In the genomic region with DNA sequence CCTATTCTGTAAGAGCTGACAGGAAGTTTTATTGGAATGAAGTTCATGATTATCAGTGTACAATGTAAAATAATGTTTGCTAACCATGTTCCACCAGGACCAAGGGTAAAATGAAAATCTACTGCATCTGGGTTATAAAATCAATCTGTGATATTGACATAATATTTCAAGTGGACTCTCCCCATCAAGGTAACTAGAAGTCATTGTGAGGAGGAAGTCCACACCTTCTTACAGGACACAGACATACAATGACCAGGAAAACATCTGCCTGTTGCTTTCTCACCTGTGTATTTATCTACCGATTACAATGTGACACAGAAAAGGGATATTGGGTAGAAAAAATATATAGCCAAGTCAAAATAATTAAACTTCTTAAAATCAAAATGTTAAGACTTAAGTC, we compare ENCODE assay signal across 12 cellular contexts.
A peak's percentile ranks its signal among the peaks of the same experiment; 100 is the strongest.
DNase-seq lines count a peak whose midpoint lies in the region; ATAC-seq, FAIRE-seq and TF ChIP-seq lines count a peak whose summit lies in the region.
"Had no signal": no experiment of that assay in that cellular context is flagged by ENCODE, and none has a peak within 500 bp of the region (broad histone marks: within the 10 kb centered on the region; RNA-seq: fewer than 3 reads in every experiment).

No MANE protein-coding gene starts in this region.

- no peaks in the 10 kb centered on the region for H3K27me3 ChIP-seq in colonic mucosa
- H3K27me3 ChIP-seq in small intestine (ENCODE audit: control insufficient read depth in 2 of 2, insufficient read depth in 2 of 2, low read length in 2 of 2): no peaks in the 10 kb centered on the region
- H3K27me3 ChIP-seq: suprapubic skin had no signal

- H3K27ac Mint-ChIP-seq in activated CD8-positive, alpha-beta T cell treated with anti-CD3 and anti-CD28 coated beads for 36 hours: peak overlapping the region; percentile 60
- no peak overlapping the region for H3K27ac Mint-ChIP-seq in activated CD8-positive, alpha-beta T cell treated with anti-CD3 and anti-CD28 coated beads, Interleukin-2, amount 10 ng/mL, durations not matched to agents 7 days and 5 days

- CTCF ChIA-PET in activated CD8-positive, alpha-beta T cell treated with anti-CD3 and anti-CD28 coated beads for 36 hours (lab: Charles Lee): interaction anchor here (0.6 to 2.2 kb wide), 2 partner anchors 135 to 1007 kb away, joined by 4 to 6 read pairs; no protein-coding TSS in a partner anchor
- CTCF ChIA-PET in activated CD8-positive, alpha-beta T cell treated with anti-CD3 and anti-CD28 coated beads, Interleukin-2, amount 10 ng/mL, durations not matched to agents 7 days and 5 days (lab: Charles Lee): interaction anchor here (0.8 kb wide), 1 partner anchor 1096 kb away, joined by 3 read pairs; no protein-coding TSS in a partner anchor

- H3K4me1 ChIP-seq in colonic mucosa: peaks cover 4% of the 10 kb centered on the region
- peaks cover 3 to 5% of the 10 kb centered on the region in 2 donors for H3K4me1 ChIP-seq in small intestine (ENCODE audit: control insufficient read depth in 2 of 2, insufficient read depth in 1 of 2, low read depth in 1 of 2, low read length in 1 of 2)

- peaks cover 20% of the 10 kb centered on the region for H3K4me1 Mint-ChIP-seq in activated CD8-positive, alpha-beta T cell treated with anti-CD3 and anti-CD28 coated beads for 36 hours (ENCODE audit: low read depth)
- H3K4me1 Mint-ChIP-seq in activated CD8-positive, alpha-beta T cell treated with anti-CD3 and anti-CD28 coated beads, Interleukin-2, amount 10 ng/mL, durations not matched to agents 7 days and 5 days (ENCODE audit: low read depth): peaks cover 9% of the 10 kb centered on the region

- no peak for TF ChIP-seq CTCF in activated CD8-positive, alpha-beta T cell treated with anti-CD3 and anti-CD28 coated beads for 36 hours (IDR thresholded peaks at IDR 0.05)
- TF ChIP-seq CTCF in colonic mucosa (IDR thresholded peaks at IDR 0.05) (no peak), coronary artery (IDR thresholded peaks at IDR 0.05) (no peak)

- no peak for ATAC-seq in activated CD8-positive, alpha-beta T cell treated with anti-CD3 and anti-CD28 coated beads for 36 hours
- no peak for ATAC-seq in activated CD8-positive, alpha-beta T cell treated with anti-CD3 and anti-CD28 coated beads, Interleukin-2, amount 10 ng/mL, durations not matched to agents 7 days and 5 days

- H3K4me3 ChIP-seq in colonic mucosa (no peak overlapping the region), small intestine (ENCODE audit: low read depth in 1 of 2, low read length in 2 of 2) (no peak overlapping the region), coronary artery (no peak overlapping the region)

- H3K9me3 ChIP-seq in colonic mucosa: no peaks in the 10 kb centered on the region
- no peaks in the 10 kb centered on the region for H3K9me3 ChIP-seq in small intestine (ENCODE audit: control insufficient read depth, low read depth)
- H3K9me3 ChIP-seq: suprapubic skin had no signal

- H3K4me3 Mint-ChIP-seq in activated CD8-positive, alpha-beta T cell treated with anti-CD3 and anti-CD28 coated beads for 36 hours: no peak overlapping the region
- H3K4me3 Mint-ChIP-seq in activated CD8-positive, alpha-beta T cell treated with anti-CD3 and anti-CD28 coated beads, Interleukin-2, amount 10 ng/mL, durations not matched to agents 7 days and 5 days: no peak overlapping the region

- H3K27ac ChIP-seq in colonic mucosa: peak overlapping the region; percentile 71
- peak overlapping the region; percentile 77 to 84 for H3K27ac ChIP-seq in small intestine (ENCODE audit: low read depth in 1 of 2, low read length in 1 of 2)
- H3K27ac ChIP-seq in coronary artery: no peak overlapping the region

- 14 to 54% (median 31%) methylated on average over 1 of the region's 1 CpG for WGBS in small intestine, 3 donors

- POLR2A ChIA-PET in activated CD8-positive, alpha-beta T cell treated with anti-CD3 and anti-CD28 coated beads for 36 hours (lab: Charles Lee): no interaction called here
- POLR2A ChIA-PET in activated CD8-positive, alpha-beta T cell treated with anti-CD3 and anti-CD28 coated beads, Interleukin-2, amount 10 ng/mL, durations not matched to agents 7 days and 5 days (lab: Charles Lee): no interaction called here

- peak overlapping the region in 1 of 2 donors; percentile 29 for H3K9ac ChIP-seq in colonic mucosa (ENCODE audit: low read depth in 2 of 2, low read length in 2 of 2)

- no peak for DNase-seq in activated CD8-positive, alpha-beta T cell treated with anti-CD3 and anti-CD28 coated beads for 36 hours
- DNase-seq in activated CD8-positive, alpha-beta T cell treated with anti-CD3 and anti-CD28 coated beads, Interleukin-2, amount 10 ng/mL, durations not matched to agents 7 days and 5 days: no peak
- DNase-seq in NCI-H69 (lab: John Stamatoyannopoulos, UW) (peak; percentile 9), colonic mucosa (no peak), small intestine (peak; percentile 78), coronary artery (ENCODE audit: low spot score) (no peak), hippocampal formation (lab: John Stamatoyannopoulos, UW) (no peak), DMS79 treated with DMSO at 0.1 percent for 48 hours (lab: John Stamatoyannopoulos, UW) (no peak)
- DNase-seq: activated T-cell treated with anti-CD3 and anti-CD28 coated beads, Interleukin-2, amount 50 U/mL, for 24 hours; occipital lobe; stimulated activated CD4-positive, alpha-beta T cell treated with anti-CD3 and anti-CD28 coated beads, Interleukin-12 subunit alpha, Interleukin-12 subunit beta, amount 100 ng/mL, for 4 hours had no signal

- no peaks in the 10 kb centered on the region for H3K36me3 ChIP-seq in colonic mucosa
- no peaks in the 10 kb centered on the region for H3K36me3 ChIP-seq in small intestine (ENCODE audit: control insufficient read depth in 2 of 2, insufficient read depth in 2 of 2, low read length in 2 of 2)
- H3K36me3 ChIP-seq: suprapubic skin had no signal

- no peak for FAIRE-seq in small intestine (lab: Jason Lieb, UNC)

- H3K27me3 Mint-ChIP-seq in activated CD8-positive, alpha-beta T cell treated with anti-CD3 and anti-CD28 coated beads for 36 hours: peaks cover 7% of the 10 kb centered on the region
- H3K27me3 Mint-ChIP-seq in activated CD8-positive, alpha-beta T cell treated with anti-CD3 and anti-CD28 coated beads, Interleukin-2, amount 10 ng/mL, durations not matched to agents 7 days and 5 days (ENCODE audit: low read depth): no peaks in the 10 kb centered on the region
- H3K27me3 Mint-ChIP-seq: activated T-cell treated with anti-CD3 and anti-CD28 coated beads, Interleukin-2, amount 50 U/mL, for 24 hours had no signal

- H3K36me3 Mint-ChIP-seq in activated CD8-positive, alpha-beta T cell treated with anti-CD3 and anti-CD28 coated beads for 36 hours (ENCODE audit: low read depth): no peaks in the 10 kb centered on the region
- H3K36me3 Mint-ChIP-seq in activated CD8-positive, alpha-beta T cell treated with anti-CD3 and anti-CD28 coated beads, Interleukin-2, amount 10 ng/mL, durations not matched to agents 7 days and 5 days (ENCODE audit: low read depth): peaks cover 3% of the 10 kb centered on the region

- intact Hi-C loops in activated CD8-positive, alpha-beta T cell treated with anti-CD3 and anti-CD28 coated beads for 36 hours (cut with micrococcal nuclease): loop anchor here (10.0 kb wide), 1 partner anchor 62 kb away; no protein-coding TSS in a partner anchor
- intact Hi-C loops in colonic mucosa (cut with DNase I): no loop called here

- H3K9me3 Mint-ChIP-seq in activated CD8-positive, alpha-beta T cell treated with anti-CD3 and anti-CD28 coated beads for 36 hours: no peaks in the 10 kb centered on the region
- H3K9me3 Mint-ChIP-seq in activated CD8-positive, alpha-beta T cell treated with anti-CD3 and anti-CD28 coated beads, Interleukin-2, amount 10 ng/mL, durations not matched to agents 7 days and 5 days (ENCODE audit: insufficient read depth): no peaks in the 10 kb centered on the region
- H3K9me3 Mint-ChIP-seq: activated T-cell treated with anti-CD3 and anti-CD28 coated beads, Interleukin-2, amount 50 U/mL, for 24 hours had no signal

Comparison
In these comparisons a context has a peak if more than half of its experiments do, and no peak if none do; other contexts are left out.
1. DNase-seq: peak in NCI-H69 (single experiment) and small intestine (single experiment); none in activated CD8-positive, alpha-beta T cell treated with anti-CD3 and anti-CD28 coated beads for 36 hours (single experiment), activated CD8-positive, alpha-beta T cell treated with anti-CD3 and anti-CD28 coated beads, Interleukin-2, amount 10 ng/mL, durations not matched to agents 7 days and 5 days (single experiment), colonic mucosa (single experiment), coronary artery (single experiment), hippocampal formation (0 of 2) and DMS79 treated with DMSO at 0.1 percent for 48 hours (single experiment).
2. H3K27ac ChIP-seq: peak in colonic mucosa (single experiment) and small intestine (2 of 2); none in coronary artery (0 of 2).